ENCODE assay signal across 8 cellular contexts in the genomic region with DNA sequence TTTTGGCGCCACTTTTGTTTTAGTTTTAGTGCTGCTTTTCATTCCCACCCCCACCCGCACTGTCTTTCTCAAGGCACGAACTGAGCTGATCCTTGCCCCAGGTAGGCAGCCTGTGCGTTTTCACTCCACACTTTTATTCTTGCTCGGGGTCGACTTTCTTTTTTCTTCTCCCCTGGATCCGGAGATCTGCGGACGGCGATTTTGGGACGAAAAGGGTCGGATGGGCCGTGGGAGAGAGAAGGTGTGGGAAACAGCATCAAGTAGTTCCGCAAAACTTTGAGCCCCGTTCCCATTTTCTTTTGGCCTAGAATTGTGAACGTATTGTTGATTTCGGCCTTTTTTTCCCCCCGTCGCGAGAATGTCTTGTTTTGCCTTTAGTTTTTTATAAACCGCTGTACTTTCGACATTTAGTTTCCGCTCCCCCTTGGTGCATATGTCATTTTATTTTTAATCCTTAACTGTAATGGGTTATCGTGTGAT. TPM values are rescaled to one million over a fixed set of nuclear protein-coding genes. Genes with fewer than 3 reads are reported as not detected.
DNase-seq lines count a peak whose midpoint lies in the region; ATAC-seq and TF ChIP-seq lines count a peak whose summit lies in the region.

No MANE protein-coding gene starts in this region.

- H3K27ac ChIP-seq in right atrium auricular region (peak overlapping the region; percentile 96 to 98), psoas muscle (peak overlapping the region; percentile 95)

- intact Hi-C loops in Right ventricle myocardium superior (cut with DNase I) = no loop called here
- intact Hi-C loops in psoas muscle (cut with DNase I) = loop anchor here in 1 of 2 donors (5.0 to 10.0 kb wide), 3 partner anchors 60 to 135 kb away; no protein-coding TSS in a partner anchor

- TF ChIP-seq CTCF in right atrium auricular region (IDR thresholded peaks at IDR 0.05) = no peak
- no peak for TF ChIP-seq CTCF in fibroblast of pulmonary artery (IDR thresholded peaks at IDR 0.05; ENCODE audit: low read length, missing control alignments)
- no peak for TF ChIP-seq CTCF in psoas muscle (IDR thresholded peaks at IDR 0.05)

- H3K36me3 ChIP-seq in right atrium auricular region (no peaks in the 10 kb centered on the region), psoas muscle (ENCODE audit: insufficient read depth in 1 of 2, low read depth in 1 of 2) (no peaks in the 10 kb centered on the region)

- H3K4me3 Mint-ChIP-seq in T-helper 17 cell = peak overlapping the region; percentile 98

- WGBS in psoas muscle, 3 donors = 0 to 30% (median 0%) methylated on average over 17 to 24 of the region's 24 CpGs

- no peaks in the 10 kb centered on the region for H3K27me3 ChIP-seq in right atrium auricular region
- no peaks in the 10 kb centered on the region for H3K27me3 ChIP-seq in psoas muscle (ENCODE audit: insufficient read depth in 3 of 3, low read length in 2 of 3)

- H3K4me3 ChIP-seq in right atrium auricular region = peak overlapping the region; percentile 65 to 66
- H3K4me3 ChIP-seq in fibroblast of pulmonary artery (replicated peaks; ENCODE audit: low read depth, low read length) = peak overlapping the region; percentile 82
- H3K4me3 ChIP-seq in psoas muscle = peak overlapping the region; percentile 80

- no peak for ATAC-seq in Right ventricle myocardium superior (ENCODE audit: poor library complexity)
- ATAC-seq in T-helper 17 cell = no peak
- no peak for ATAC-seq in psoas muscle
- ATAC-seq in HG03354 (IDR thresholded peaks at IDR 0.05; ENCODE audit: poor library complexity, severe bottlenecking, unreplicated experiment) = no peak

- DNase-seq in right atrium auricular region (ENCODE audit: low spot score) (no peak), Right ventricle myocardium superior (no peak), T-helper 17 cell (no peak), fibroblast of pulmonary artery (ENCODE audit: low read depth) (peak; percentile 7), psoas muscle (no peak), NCI-H69 (lab: John Stamatoyannopoulos, UW) (no peak)
- no peak for DNase-seq in stimulated activated CD4-positive, alpha-beta T cell treated with anti-CD3 and anti-CD28 coated beads, Interleukin-4, amount 100 ng/mL, for 4 hours

- H3K27me3 Mint-ChIP-seq in T-helper 17 cell = no peaks in the 10 kb centered on the region

- peaks cover 4% of the 10 kb centered on the region for H3K36me3 Mint-ChIP-seq in T-helper 17 cell (ENCODE audit: low read depth)

- peaks cover 28% of the 10 kb centered on the region for H3K4me1 Mint-ChIP-seq in T-helper 17 cell

- no peaks in the 10 kb centered on the region for H3K4me1 ChIP-seq in right atrium auricular region
- peaks cover 7% of the 10 kb centered on the region for H3K4me1 ChIP-seq in psoas muscle

- H3K27ac Mint-ChIP-seq in T-helper 17 cell = peak overlapping the region; percentile 99

- H3K9me3 ChIP-seq in right atrium auricular region = no peaks in the 10 kb centered on the region
- no peaks in the 10 kb centered on the region for H3K9me3 ChIP-seq in T-helper 17 cell (ENCODE audit: control insufficient read depth, low read length, poor library complexity, severe bottlenecking)
- no peaks in the 10 kb centered on the region for H3K9me3 ChIP-seq in psoas muscle

RNA-seq across cellular contexts. Expression of a gene that starts 0.5 kb away (rescaled TPM):
- total RNA-seq in right atrium auricular region (10 to 100 TPM; 26.8 to 45.8 TPM), Right ventricle myocardium superior (30.0 TPM), T-helper 17 cell (10 to 100 TPM; 77.2 to 81.3 TPM), psoas muscle (10 to 100 TPM; 33.0 to 46.7 (median 44.7) TPM)
- 10 to 100 TPM in 2 of 3 donors, 1 to 10 TPM in 1; 9.5 to 36.3 (median 17.3) TPM for polyA plus RNA-seq in psoas muscle
